2 cellular contexts compared by ENCODE assay signal in genomic region chr1:27736252-27736651, GRCh38.
A peak's percentile ranks its signal among the peaks of the same experiment; 100 is the strongest.
TF ChIP-seq lines count a peak whose summit lies in the region.

No MANE protein-coding gene starts in this region.

TF ChIP-seq in K562, 482 proteins besides CTCF, POLR2A, EP300 and RAD21:
- no peak for TF ChIP-seq HNRNPL (IDR thresholded peaks at IDR 0.05; ENCODE audit: low read depth, low read length)
- TF ChIP-seq BCOR (IDR thresholded peaks at IDR 0.05): peak; percentile 56; the same call in 1 of the 2 replicates
- TF ChIP-seq ZNF282 (CRISPR knock-in tag; IDR thresholded peaks at IDR 0.05): no peak
- TF ChIP-seq, protein P1, sequence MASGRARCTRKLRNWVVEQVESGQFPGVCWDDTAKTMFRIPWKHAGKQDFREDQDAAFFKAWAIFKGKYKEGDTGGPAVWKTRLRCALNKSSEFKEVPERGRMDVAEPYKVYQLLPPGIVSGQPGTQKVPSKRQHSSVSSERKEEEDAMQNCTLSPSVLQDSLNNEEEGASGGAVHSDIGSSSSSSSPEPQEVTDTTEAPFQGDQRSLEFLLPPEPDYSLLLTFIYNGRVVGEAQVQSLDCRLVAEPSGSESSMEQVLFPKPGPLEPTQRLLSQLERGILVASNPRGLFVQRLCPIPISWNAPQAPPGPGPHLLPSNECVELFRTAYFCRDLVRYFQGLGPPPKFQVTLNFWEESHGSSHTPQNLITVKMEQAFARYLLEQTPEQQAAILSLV (tag; IDR thresholded peaks at IDR 0.05): no peak
- TF ChIP-seq NR2C1 (IDR thresholded peaks at IDR 0.05): no peak
- TF ChIP-seq NR2C1 (tag; IDR thresholded peaks at IDR 0.05): no peak
- TF ChIP-seq RBM25 (IDR thresholded peaks at IDR 0.05; ENCODE audit: low read depth, low read length, severe bottlenecking): peak; percentile 69
- no peak for TF ChIP-seq SOX6 (IDR thresholded peaks at IDR 0.05)
- TF ChIP-seq, protein P2, sequence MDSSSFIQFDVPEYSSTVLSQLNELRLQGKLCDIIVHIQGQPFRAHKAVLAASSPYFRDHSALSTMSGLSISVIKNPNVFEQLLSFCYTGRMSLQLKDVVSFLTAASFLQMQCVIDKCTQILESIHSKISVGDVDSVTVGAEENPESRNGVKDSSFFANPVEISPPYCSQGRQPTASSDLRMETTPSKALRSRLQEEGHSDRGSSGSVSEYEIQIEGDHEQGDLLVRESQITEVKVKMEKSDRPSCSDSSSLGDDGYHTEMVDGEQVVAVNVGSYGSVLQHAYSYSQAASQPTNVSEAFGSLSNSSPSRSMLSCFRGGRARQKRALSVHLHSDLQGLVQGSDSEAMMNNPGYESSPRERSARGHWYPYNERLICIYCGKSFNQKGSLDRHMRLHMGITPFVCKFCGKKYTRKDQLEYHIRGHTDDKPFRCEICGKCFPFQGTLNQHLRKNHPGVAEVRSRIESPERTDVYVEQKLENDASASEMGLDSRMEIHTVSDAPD (CRISPR knock-in tag; IDR thresholded peaks at IDR 0.05): no peak
- no peak for TF ChIP-seq KAT2B (IDR thresholded peaks at IDR 0.05; ENCODE audit: low read depth, low read length)
- no peak for TF ChIP-seq CBX1 (IDR thresholded peaks at IDR 0.05; ENCODE audit: low read depth)
- TF ChIP-seq ZNF384 (IDR thresholded peaks at IDR 0.05; ENCODE audit: low read depth, low read length): no peak

TF ChIP-seq in endothelial cell of umbilical vein, 7 proteins besides CTCF, POLR2A, EP300 and RAD21:
- TF ChIP-seq POLR2AphosphoS5 (IDR thresholded peaks at IDR 0.05; ENCODE audit: insufficient read depth, low read depth, low read length) (no peak), GATA2 (IDR thresholded peaks at IDR 0.05; ENCODE audit: insufficient read depth, insufficient read length, low read depth, low read length) (no peak), JUN (IDR thresholded peaks at IDR 0.05; ENCODE audit: borderline replicate concordance, insufficient read depth, insufficient read length, low read depth) (no peak)
- TF ChIP-seq, protein P3, sequence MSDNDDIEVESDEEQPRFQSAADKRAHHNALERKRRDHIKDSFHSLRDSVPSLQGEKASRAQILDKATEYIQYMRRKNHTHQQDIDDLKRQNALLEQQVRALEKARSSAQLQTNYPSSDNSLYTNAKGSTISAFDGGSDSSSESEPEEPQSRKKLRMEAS (IDR thresholded peaks at IDR 0.05; ENCODE audit: insufficient read depth, insufficient read length): no peak
